9 cellular contexts compared by ENCODE assay signal in genomic region chr14:28635387-28635786, GRCh38.
DNase-seq lines count a peak whose midpoint lies in the region; ATAC-seq and TF ChIP-seq lines count a peak whose summit lies in the region.
"Had no signal": no experiment of that assay in that cellular context is flagged by ENCODE, and none has a peak within 500 bp of the region (broad histone marks: within the 10 kb centered on the region; RNA-seq: fewer than 3 reads in every experiment).

No MANE protein-coding gene starts in this region.

- ATAC-seq in RWPE2 (ENCODE audit: low read depth) (no peak), GM19023 (IDR thresholded peaks at IDR 0.05; ENCODE audit: unreplicated experiment) (no peak), HG03460 (IDR thresholded peaks at IDR 0.05; ENCODE audit: unreplicated experiment) (no peak)

- TF ChIP-seq EP300 in sigmoid colon (IDR thresholded peaks at IDR 0.05) = no peak

- POLR2A ChIA-PET in HEK293 (lab: Yijun Ruan, JAX) = interaction anchor here (0.7 kb wide), 1 partner anchor 25 kb away, joined by 3 read pairs; no protein-coding TSS in a partner anchor

- peak; percentile 25 for DNase-seq in Caki2 (ENCODE audit: low read depth)
- no peak for DNase-seq in RWPE2 (ENCODE audit: low spot score)
- peak; percentile 41 for DNase-seq in globus pallidus (ENCODE audit: low spot score)
- DNase-seq in sigmoid colon = no peak
- no peak for DNase-seq in stimulated activated CD4-positive, alpha-beta T cell treated with anti-CD3 and anti-CD28 coated beads, Interleukin-4, amount 100 ng/mL, for 24 hours

- H3K9me3 ChIP-seq in HEK293 (ENCODE audit: control insufficient read depth, insufficient read depth, low read depth, low read length) = no peaks in the 10 kb centered on the region
- H3K9me3 ChIP-seq in RWPE2 (ENCODE audit: severe bottlenecking) = peaks cover 7% of the 10 kb centered on the region
- H3K9me3 ChIP-seq in sigmoid colon = peaks cover 0 to 9% (median 0%) of the 10 kb centered on the region in 4 donors
- H3K9me3 ChIP-seq: SJSA1 had no signal

- no peak for TF ChIP-seq CTCF in HEK293 (tag by site-specific recombination; IDR thresholded peaks at IDR 0.05)
- peak; percentile 85 for TF ChIP-seq CTCF in RWPE2 (IDR thresholded peaks at IDR 0.05; ENCODE audit: poor library complexity, severe bottlenecking)
- peak in 1 of 4 experiments; percentile 19 for TF ChIP-seq CTCF in sigmoid colon (IDR thresholded peaks at IDR 0.05)

- no peak overlapping the region for H3K27ac ChIP-seq in HEK293 (ENCODE audit: extremely low read depth, low read depth, low read length)
- H3K27ac ChIP-seq in RWPE2 (ENCODE audit: poor library complexity, severe bottlenecking) = no peak overlapping the region
- no peak overlapping the region for H3K27ac ChIP-seq in sigmoid colon
- H3K27ac ChIP-seq: SJSA1 had no signal

- H3K27me3 ChIP-seq in RWPE2 (ENCODE audit: insufficient read depth, poor library complexity, severe bottlenecking) (no peaks in the 10 kb centered on the region), sigmoid colon (no peaks in the 10 kb centered on the region)
- H3K27me3 ChIP-seq: SJSA1 had no signal

- CTCF ChIA-PET in HEK293 (lab: Yijun Ruan, JAX) = interaction anchor here (0.6 to 0.9 kb wide), 4 partner anchors 11 to 55 kb away, joined by 3 read pairs; no protein-coding TSS in a partner anchor

- WGBS in sigmoid colon, 2 donors = 2% methylated on average over 7 of the region's 7 CpGs

- H3K4me1 ChIP-seq in HEK293 (ENCODE audit: control insufficient read depth, insufficient read depth, low read length) (no peaks in the 10 kb centered on the region), RWPE2 (ENCODE audit: insufficient read depth, poor library complexity, severe bottlenecking) (no peaks in the 10 kb centered on the region), sigmoid colon (no peaks in the 10 kb centered on the region)
- H3K4me1 ChIP-seq: SJSA1 had no signal

- H3K4me3 ChIP-seq in HEK293 (ENCODE audit: low read depth, low read length) (no peak overlapping the region), RWPE2 (ENCODE audit: severe bottlenecking) (no peak overlapping the region), sigmoid colon (no peak overlapping the region)
- H3K4me3 ChIP-seq: SJSA1 had no signal

- no peak for TF ChIP-seq POLR2A in sigmoid colon (IDR thresholded peaks at IDR 0.05)

- in situ Hi-C loops in Caki2 (cut with HindIII; ENCODE audit: low pct_unique_long_range_greater_than_20kb, low sequenced_read_pairs) = no loop called here

- H3K36me3 ChIP-seq in HEK293 (ENCODE audit: control insufficient read depth in 2 of 2, insufficient read depth in 1 of 2, low read length in 2 of 2) (no peaks in the 10 kb centered on the region), RWPE2 (ENCODE audit: low read depth) (no peaks in the 10 kb centered on the region), sigmoid colon (no peaks in the 10 kb centered on the region)
- H3K36me3 ChIP-seq: SJSA1 had no signal

- intact Hi-C loops in sigmoid colon (cut with DNase I) = no loop called here

TF ChIP-seq in HEK293, 187 proteins besides CTCF, POLR2A, EP300 and RAD21:
- no peak for TF ChIP-seq ZNF623 (tag by site-specific recombination; IDR thresholded peaks at IDR 0.05)
- peak; percentile 51 for TF ChIP-seq ZNF654 (tag by site-specific recombination; IDR thresholded peaks at IDR 0.05; ENCODE audit: low read depth)

Comparison
In these comparisons a context has a peak if more than half of its experiments do, and no peak if none do; other contexts are left out.
1. DNase-seq: peak in Caki2 (single experiment) and globus pallidus (single experiment); none in RWPE2 (single experiment), sigmoid colon (single experiment) and stimulated activated CD4-positive, alpha-beta T cell treated with anti-CD3 and anti-CD28 coated beads, Interleukin-4, amount 100 ng/mL, for 24 hours (single experiment).